Comparison of ENCODE assay signal across 12 cellular contexts in genomic region chr22:19176732-19177131, GRCh38. TPM values are rescaled to one million over a fixed set of nuclear protein-coding genes. Genes with fewer than 3 reads are reported as not detected.
DNase-seq lines count a peak whose midpoint lies in the region; ATAC-seq, FAIRE-seq and TF ChIP-seq lines count a peak whose summit lies in the region.
"Had no signal": no experiment of that assay in that cellular context is flagged by ENCODE, and none has a peak within 500 bp of the region (broad histone marks: within the 10 kb centered on the region; RNA-seq: fewer than 3 reads in every experiment).

No MANE protein-coding gene starts in this region.

- H3K9ac ChIP-seq in BLaER1 (peak overlapping the region; percentile 98), HUES6 (ENCODE audit: low read length) (no peak overlapping the region), astrocyte (ENCODE audit: low read length) (peak overlapping the region; percentile 82)

- no peak for TF ChIP-seq CTCF in astrocyte (IDR thresholded peaks at IDR 0.05; ENCODE audit: insufficient read depth, low read depth, low read length)
- no peak for TF ChIP-seq CTCF in GM20000 (IDR thresholded peaks at IDR 0.05; ENCODE audit: extremely low read depth, missing control alignments)

- H3K27me3 Mint-ChIP-seq in astrocyte (ENCODE audit: low read depth, unreplicated experiment), result no peaks in the 10 kb centered on the region
- H3K27me3 Mint-ChIP-seq: dendritic cell treated with granulocyte-macrophage colony-stimulating factor and Interleukin-4, amounts not matched to agents 40 ng/mL and 50 ng/mL, for 4 days had no signal

- peaks cover 69% of the 10 kb centered on the region for H3K4me1 ChIP-seq in BLaER1
- H3K4me1 ChIP-seq in HUES6 (ENCODE audit: control insufficient read depth, insufficient read depth, low read length), result peaks cover 52% of the 10 kb centered on the region
- H3K4me1 ChIP-seq in astrocyte (ENCODE audit: insufficient read depth, low read length), result peaks cover 42% of the 10 kb centered on the region
- H3K4me1 ChIP-seq in mesodermal cell (ENCODE audit: control insufficient read depth, insufficient read depth, low read length, poor library complexity, severe bottlenecking), result peaks cover 49% of the 10 kb centered on the region

- no peak for ATAC-seq in GM18498 (IDR thresholded peaks at IDR 0.05; ENCODE audit: unreplicated experiment)
- ATAC-seq in GM21717 (IDR thresholded peaks at IDR 0.05; ENCODE audit: unreplicated experiment), result no peak

- H3K27ac ChIP-seq in BLaER1 (peak overlapping the region; percentile 97), HUES6 (ENCODE audit: low read depth, low read length) (no peak overlapping the region; the same call in 1 of the 2 replicates), astrocyte (ENCODE audit: low read depth, low read length) (no peak overlapping the region), mesodermal cell (ENCODE audit: low read depth, low read length, severe bottlenecking) (no peak overlapping the region)

- DNase-seq in astrocyte (ENCODE audit: low read depth) (no peak), NCI-H128 (lab: John Stamatoyannopoulos, UW; ENCODE audit: unreplicated experiment) (no peak), GM20000 (ENCODE audit: low spot score) (no peak)
- DNase-seq: activated CD4-positive, CD25-positive, alpha-beta regulatory T cell; NCI-H345 had no signal

- peaks cover 25% of the 10 kb centered on the region for H3K4me1 Mint-ChIP-seq in astrocyte (ENCODE audit: low read depth, unreplicated experiment)

- H4K20me1 ChIP-seq in BLaER1 (peaks cover 65% of the 10 kb centered on the region), astrocyte (ENCODE audit: insufficient read depth, low read length) (peaks cover 54% of the 10 kb centered on the region)

- H3K9me3 Mint-ChIP-seq in astrocyte (ENCODE audit: unreplicated experiment), result no peaks in the 10 kb centered on the region
- H3K9me3 Mint-ChIP-seq: dendritic cell treated with granulocyte-macrophage colony-stimulating factor and Interleukin-4, amounts not matched to agents 40 ng/mL and 50 ng/mL, for 4 days had no signal

- no peak overlapping the region for H2AFZ ChIP-seq in astrocyte (ENCODE audit: low read depth, low read length)

- peaks cover 65% of the 10 kb centered on the region for H3K79me2 ChIP-seq in astrocyte (ENCODE audit: insufficient read depth, low read length)

- H3K27ac Mint-ChIP-seq in astrocyte (ENCODE audit: unreplicated experiment), result no peak overlapping the region
- H3K27ac Mint-ChIP-seq: dendritic cell treated with granulocyte-macrophage colony-stimulating factor and Interleukin-4, amounts not matched to agents 40 ng/mL and 50 ng/mL, for 4 days had no signal

- FAIRE-seq in astrocyte (lab: Jason Lieb, UNC), result no peak

- peak overlapping the region; percentile 74 for H3K4me3 Mint-ChIP-seq in astrocyte (ENCODE audit: unreplicated experiment)

- H3K36me3 ChIP-seq in BLaER1, result peaks cover 16% of the 10 kb centered on the region
- peaks cover 29% of the 10 kb centered on the region for H3K36me3 ChIP-seq in HUES6 (ENCODE audit: control insufficient read depth, insufficient read depth, low read length)
- H3K36me3 ChIP-seq in astrocyte (ENCODE audit: insufficient read depth, low read length), result no peaks in the 10 kb centered on the region
- peaks cover 32% of the 10 kb centered on the region for H3K36me3 ChIP-seq in mesodermal cell (ENCODE audit: control insufficient read depth, insufficient read depth, low read length)

- H3K36me3 Mint-ChIP-seq in astrocyte (ENCODE audit: low read depth, unreplicated experiment), result peaks cover 8% of the 10 kb centered on the region

- H3K4me3 ChIP-seq in BLaER1 (peak overlapping the region; percentile 97), HUES6 (ENCODE audit: low read depth, low read length) (peak overlapping the region; percentile 79), astrocyte (ENCODE audit: insufficient read depth, low read depth, low read length) (no peak overlapping the region), mesodermal cell (ENCODE audit: extremely low read depth, insufficient read depth, low read length, poor library complexity, severe bottlenecking) (peak overlapping the region; percentile 79)

- H3K27me3 ChIP-seq in BLaER1, result no peaks in the 10 kb centered on the region
- H3K27me3 ChIP-seq in HUES6 (ENCODE audit: control insufficient read depth, insufficient read depth, low read length), result no peaks in the 10 kb centered on the region
- no peaks in the 10 kb centered on the region for H3K27me3 ChIP-seq in astrocyte (ENCODE audit: insufficient read depth, low read length)

- 88 to 96% methylated on average over 6 to 8 of the region's 12 CpGs for WGBS in mesodermal cell (ENCODE audit: insufficient coverage in 2 of 2), 2 experiments

- peak overlapping the region; percentile 99 for H3K4me2 ChIP-seq in BLaER1
- peak overlapping the region; percentile 85 for H3K4me2 ChIP-seq in astrocyte (ENCODE audit: low read length)

- H3K9me3 ChIP-seq in BLaER1 (no peaks in the 10 kb centered on the region), HUES6 (ENCODE audit: control insufficient read depth, insufficient read depth, low read depth, low read length) (no peaks in the 10 kb centered on the region), astrocyte (ENCODE audit: insufficient read depth, low read depth, low read length) (no peaks in the 10 kb centered on the region), mesodermal cell (ENCODE audit: control insufficient read depth, low read length) (no peaks in the 10 kb centered on the region)

RNA-seq across cellular contexts. Expression of gene SLC25A1, which starts 1.8 kb away (rescaled TPM):
- 84.5 and 97.9 TPM in 2 replicates for total RNA-seq in astrocyte
- 117 TPM for polyA plus RNA-seq in mesodermal cell (2013, experiment 1 of 2)
- polyA plus RNA-seq in mesodermal cell (2013, experiment 2 of 2), result 99.8 TPM

RNA-seq across cellular contexts. Expression of gene GSC2, which starts 26.6 kb away (rescaled TPM):
- total RNA-seq in astrocyte, result not detected in 2 replicates
- polyA plus RNA-seq in mesodermal cell (2013, experiment 1 of 2), result not detected
- not detected for polyA plus RNA-seq in mesodermal cell (2013, experiment 2 of 2)

RNA-seq across cellular contexts. Expression of gene ESS2, which starts 32.3 kb away (rescaled TPM):
- total RNA-seq in astrocyte, result 16.0 and 16.1 TPM in 2 replicates
- polyA plus RNA-seq in mesodermal cell (2013, experiment 1 of 2), result 15.2 TPM
- polyA plus RNA-seq in mesodermal cell (2013, experiment 2 of 2), result 13.8 TPM

RNA-seq across cellular contexts. Expression of gene TSSK2, which starts 45.6 kb away (rescaled TPM):
- total RNA-seq in astrocyte, result not detected in 2 replicates
- polyA plus RNA-seq in mesodermal cell (2013, experiment 1 of 2), result not detected
- polyA plus RNA-seq in mesodermal cell (2013, experiment 2 of 2), result not detected
- total RNA-seq: lower leg skin had no signal

RNA-seq across cellular contexts. Expression of gene DGCR2, which starts 54.5 kb away (rescaled TPM):
- total RNA-seq in astrocyte, result 48.4 and 49.4 TPM in 2 replicates
- polyA plus RNA-seq in mesodermal cell (2013, experiment 1 of 2), result 33.5 TPM
- polyA plus RNA-seq in mesodermal cell (2013, experiment 2 of 2), result 27.7 TPM
